Comparison of ENCODE assay signal across 8 cellular contexts in genomic region chr3:179653106-179653776, GRCh38. TPM values are rescaled to one million over a fixed set of nuclear protein-coding genes. Genes with fewer than 3 reads are reported as not detected.
DNase-seq lines count a peak whose midpoint lies in the region; ATAC-seq, FAIRE-seq and TF ChIP-seq lines count a peak whose summit lies in the region.

No MANE protein-coding gene starts in this region.

- intact Hi-C loops in IMR-90 (cut with micrococcal nuclease): loop anchor here (5.0 kb wide), 1 partner anchor 59 kb away; no protein-coding TSS in a partner anchor
- intact Hi-C loops in activated T-helper 2 cell treated with anti-CD3 and anti-CD28 coated beads, Interferon-gamma antibody, Interleukin-2, Interleukin-4, amounts not matched to agents 10 μg/mL and 5 μg/mL and 100 μg/mL, durations not matched to agents 14 hours and 24 hours and 36 hours (cut with micrococcal nuclease): loop anchor here (1.0 to 10.0 kb wide), 8 partner anchors 44 to 1259 kb away; partner anchors contain the start of genes FXR1, MFN1, MRPL47 and NDUFB5

- H3K36me3 Mint-ChIP-seq in activated T-helper 2 cell treated with anti-CD3 and anti-CD28 coated beads, Interferon-gamma antibody, Interleukin-2, Interleukin-4, amounts not matched to agents 10 μg/mL and 5 μg/mL and 100 μg/mL, durations not matched to agents 14 hours and 24 hours and 36 hours (ENCODE audit: low read depth): peaks cover 5% of the 10 kb centered on the region
- H3K36me3 Mint-ChIP-seq in natural killer cell treated with Interleukin-12 subunit alpha and Interleukin-12 subunit beta and Interleukin-15 and Interleukin-18, amount 100 ng/mL, for 72 hours: peaks cover 4% of the 10 kb centered on the region

- no peak overlapping the region for H2BK15ac ChIP-seq in IMR-90 (ENCODE audit: low read depth, low read length)

- peak overlapping the region; percentile 81 for H3K4me3 ChIP-seq in DOHH2 (ENCODE audit: low read length)
- H3K4me3 ChIP-seq in IMR-90 (ENCODE audit: insufficient read depth, low read depth, low read length): peak overlapping the region; percentile 94

- no peaks in the 10 kb centered on the region for H3K27me3 ChIP-seq in DOHH2 (ENCODE audit: control insufficient read depth, low read length)
- no peaks in the 10 kb centered on the region for H3K27me3 ChIP-seq in IMR-90 (ENCODE audit: control insufficient read depth, insufficient read depth, low read length)

- no peak for FAIRE-seq in RCC 7860 (lab: Jason Lieb, UNC)

- H3K14ac ChIP-seq in IMR-90 (replicated peaks; ENCODE audit: low read depth, low read length): peak overlapping the region; percentile 89

- H2AK9ac ChIP-seq in IMR-90 (replicated peaks; ENCODE audit: low read depth, low read length, poor library complexity): peak overlapping the region; percentile 87

- H3K4me1 ChIP-seq in DOHH2 (ENCODE audit: control insufficient read depth, low read length) (peaks cover 40% of the 10 kb centered on the region), IMR-90 (ENCODE audit: control insufficient read depth, insufficient read depth, low read length) (no peaks in the 10 kb centered on the region)

- TF ChIP-seq RAD21 in IMR-90 (IDR thresholded peaks at IDR 0.05; ENCODE audit: low read length): peak; percentile 35; the same call in 1 of the 2 replicates

- peak overlapping the region; percentile 62; the same call in 1 of the 2 replicates for H3K18ac ChIP-seq in IMR-90 (ENCODE audit: low read depth, low read length)

- H3K9me1 ChIP-seq in IMR-90 (ENCODE audit: insufficient read depth, low read length): peaks cover 7% of the 10 kb centered on the region

- H3K36me3 ChIP-seq in DOHH2 (ENCODE audit: control insufficient read depth, low read length): peaks cover 25% of the 10 kb centered on the region
- H3K36me3 ChIP-seq in IMR-90 (ENCODE audit: control insufficient read depth, insufficient read depth, low read length): no peaks in the 10 kb centered on the region

- 0% methylated on average over 40 of the region's 74 CpGs; no CpG with 5 or more reads in 1 of the 2 experiments for WGBS in IMR-90 (ENCODE audit: extremely low coverage in 2 of 2, insufficient read length in 1 of 2), 2 experiments

- POLR2A ChIA-PET in IMR-90 (lab: Charles Lee; ENCODE audit: unreplicated experiment): interaction anchor here (1.2 kb wide), 1 partner anchor 9 kb away, joined by 3 read pairs; no protein-coding TSS in a partner anchor

- peaks cover 12% of the 10 kb centered on the region for H3F3A ChIP-seq in DOHH2 (ENCODE audit: control insufficient read depth, insufficient read depth)

- peak overlapping the region; percentile 79 for H2AK5ac ChIP-seq in IMR-90 (ENCODE audit: low read depth, low read length)

- H3K9me2 ChIP-seq in DOHH2 (replicated peaks; ENCODE audit: control insufficient read depth, low read length): no peaks in the 10 kb centered on the region

- H4K8ac ChIP-seq in IMR-90 (ENCODE audit: low read depth in 2 of 2, low read length in 2 of 2): peak overlapping the region in 1 of 2 experiments; percentile 80; a peak in 3 of 4 replicates

- peak overlapping the region; percentile 99 for H2AFZ ChIP-seq in IMR-90 (replicated peaks; ENCODE audit: low read length, poor library complexity)

- H3K9me3 ChIP-seq in DOHH2 (ENCODE audit: control insufficient read depth, insufficient read depth, low read length) (no peaks in the 10 kb centered on the region), IMR-90 (ENCODE audit: control insufficient read depth, insufficient read depth, low read length) (no peaks in the 10 kb centered on the region)

- peaks cover 51% of the 10 kb centered on the region for H3K79me2 ChIP-seq in DOHH2 (ENCODE audit: control insufficient read depth, low read length)

- peak overlapping the region; percentile 83 for H3K27ac Mint-ChIP-seq in activated T-helper 2 cell treated with anti-CD3 and anti-CD28 coated beads, Interferon-gamma antibody, Interleukin-2, Interleukin-4, amounts not matched to agents 10 μg/mL and 5 μg/mL and 100 μg/mL, durations not matched to agents 14 hours and 24 hours and 36 hours
- H3K27ac Mint-ChIP-seq in natural killer cell treated with Interleukin-12 subunit alpha and Interleukin-12 subunit beta and Interleukin-15 and Interleukin-18, amount 100 ng/mL, for 72 hours: peak overlapping the region; percentile 76 to 86

- no TSS peak for BruUV-seq in IMR-90 (replicated peaks; lab: Mats Ljungman, UMichigan)

- TF ChIP-seq POLR2A in IMR-90 (IDR thresholded peaks at IDR 0.05; ENCODE audit: low read depth, low read length): no peak; the same call in 1 of the 2 replicates

- peak overlapping the region; percentile 94 for H3K4me3 Mint-ChIP-seq in activated T-helper 2 cell treated with anti-CD3 and anti-CD28 coated beads, Interferon-gamma antibody, Interleukin-2, Interleukin-4, amounts not matched to agents 10 μg/mL and 5 μg/mL and 100 μg/mL, durations not matched to agents 14 hours and 24 hours and 36 hours (ENCODE audit: low read depth)
- H3K4me3 Mint-ChIP-seq in natural killer cell treated with Interleukin-12 subunit alpha and Interleukin-12 subunit beta and Interleukin-15 and Interleukin-18, amount 100 ng/mL, for 72 hours: peak overlapping the region; percentile 84

- peak overlapping the region; percentile 85 for H3K4ac ChIP-seq in IMR-90 (ENCODE audit: low read depth, low read length)

- DNase-seq in IMR-90: peak; percentile 82
- DNase-seq in RCC 7860 (ENCODE audit: low spot score): peak; percentile 56
- DNase-seq in activated T-helper 2 cell treated with anti-CD3 and anti-CD28 coated beads, Interferon-gamma antibody, Interleukin-2, Interleukin-4, amounts not matched to agents 10 μg/mL and 5 μg/mL and 100 μg/mL, durations not matched to agents 14 hours and 24 hours and 36 hours (ENCODE audit: low spot score): peak; percentile 58
- peak; percentile 71 for DNase-seq in fibroblast of peridontal ligament (ENCODE audit: extremely low read depth)
- peak; percentile 66 for DNase-seq in natural killer cell treated with Interleukin-12 subunit alpha and Interleukin-12 subunit beta and Interleukin-15 and Interleukin-18, amount 100 ng/mL, for 72 hours (ENCODE audit: low spot score)
- DNase-seq in stimulated activated naive CD8-positive, alpha-beta T cell treated with anti-CD3 and anti-CD28 coated beads, Interleukin-15, Interleukin-2, amounts not matched to agents 100 U/mL and 50 U/mL, for 24 hours: peak; percentile 67

- H3K79me1 ChIP-seq in IMR-90 (ENCODE audit: low read depth in 1 of 2, low read length in 2 of 2): peaks cover 22 to 41% of the 10 kb centered on the region in 2 experiments

- H3K27ac ChIP-seq in DOHH2 (ENCODE audit: low read depth, low read length) (peak overlapping the region; percentile 87), IMR-90 (ENCODE audit: insufficient read depth, low read length) (peak overlapping the region; percentile 91)

- peaks cover 26% of the 10 kb centered on the region for H3K4me1 Mint-ChIP-seq in activated T-helper 2 cell treated with anti-CD3 and anti-CD28 coated beads, Interferon-gamma antibody, Interleukin-2, Interleukin-4, amounts not matched to agents 10 μg/mL and 5 μg/mL and 100 μg/mL, durations not matched to agents 14 hours and 24 hours and 36 hours (ENCODE audit: low read depth)
- peaks cover 25 to 26% of the 10 kb centered on the region in 2 donors for H3K4me1 Mint-ChIP-seq in natural killer cell treated with Interleukin-12 subunit alpha and Interleukin-12 subunit beta and Interleukin-15 and Interleukin-18, amount 100 ng/mL, for 72 hours (ENCODE audit: low read depth in 2 of 2)

- no peaks in the 10 kb centered on the region for H3K9me3 Mint-ChIP-seq in activated T-helper 2 cell treated with anti-CD3 and anti-CD28 coated beads, Interferon-gamma antibody, Interleukin-2, Interleukin-4, amounts not matched to agents 10 μg/mL and 5 μg/mL and 100 μg/mL, durations not matched to agents 14 hours and 24 hours and 36 hours
- H3K9me3 Mint-ChIP-seq in natural killer cell treated with Interleukin-12 subunit alpha and Interleukin-12 subunit beta and Interleukin-15 and Interleukin-18, amount 100 ng/mL, for 72 hours: no peaks in the 10 kb centered on the region

- ATAC-seq in GM21576 (IDR thresholded peaks at IDR 0.05; ENCODE audit: unreplicated experiment) (peak; percentile 60), IMR-90 (ENCODE audit: low read depth) (peak; percentile 73)
- ATAC-seq in natural killer cell treated with Interleukin-12 subunit alpha and Interleukin-12 subunit beta and Interleukin-15 and Interleukin-18, amount 100 ng/mL, for 72 hours: peak; percentile 77 to 81
- peak; percentile 72 for ATAC-seq in stimulated activated naive CD8-positive, alpha-beta T cell treated with anti-CD3 and anti-CD28 coated beads, Interleukin-15, Interleukin-2, amounts not matched to agents 100 U/mL and 50 U/mL, for 24 hours

- peak overlapping the region; percentile 80 for H4K91ac ChIP-seq in IMR-90 (ENCODE audit: insufficient read depth, low read depth, low read length)

- peak overlapping the region; percentile 92 for H3K23ac ChIP-seq in IMR-90 (ENCODE audit: low read depth, low read length)

- H4K20me1 ChIP-seq in DOHH2 (ENCODE audit: control insufficient read depth, insufficient read depth, low read depth, low read length): peaks cover 5% of the 10 kb centered on the region; the same call in 1 of the 2 replicates
- H4K20me1 ChIP-seq in IMR-90 (ENCODE audit: insufficient read depth, low read length): peaks cover 22% of the 10 kb centered on the region

- in situ Hi-C loops in IMR-90 (cut with MboI; ENCODE audit: low sequenced_read_pairs): no loop called here

- peak overlapping the region; percentile 71 for H3K4me2 ChIP-seq in DOHH2 (ENCODE audit: low read length)
- peak overlapping the region; percentile 61 for H3K4me2 ChIP-seq in IMR-90 (ENCODE audit: low read depth, low read length)

- H3K56ac ChIP-seq in IMR-90 (ENCODE audit: extremely low read depth, insufficient read depth, low read length): peak overlapping the region; percentile 84

- H2BK20ac ChIP-seq in IMR-90 (ENCODE audit: low read depth, low read length): no peak overlapping the region

- CTCF ChIA-PET in IMR-90 (lab: Yijun Ruan, JAX): interaction anchor here (0.7 kb wide), 1 partner anchor 410 kb away, joined by 6 read pairs; no protein-coding TSS in a partner anchor

- no peak overlapping the region for H4K5ac ChIP-seq in IMR-90 (ENCODE audit: low read depth, low read length)

- dilution Hi-C loops in IMR-90 (cut with HindIII; ENCODE audit: low sequenced_read_pairs, unreplicated experiment): no loop called here

- peak overlapping the region; percentile 88 for H3K9ac ChIP-seq in IMR-90 (ENCODE audit: low read depth, low read length)

- H2BK5ac ChIP-seq in IMR-90 (ENCODE audit: low read depth, low read length, poor library complexity, severe bottlenecking): peak overlapping the region; percentile 76

- peaks cover 10% of the 10 kb centered on the region for H3K27me3 Mint-ChIP-seq in activated T-helper 2 cell treated with anti-CD3 and anti-CD28 coated beads, Interferon-gamma antibody, Interleukin-2, Interleukin-4, amounts not matched to agents 10 μg/mL and 5 μg/mL and 100 μg/mL, durations not matched to agents 14 hours and 24 hours and 36 hours (ENCODE audit: low read depth)
- H3K27me3 Mint-ChIP-seq in natural killer cell treated with Interleukin-12 subunit alpha and Interleukin-12 subunit beta and Interleukin-15 and Interleukin-18, amount 100 ng/mL, for 72 hours: peaks cover 4 to 18% of the 10 kb centered on the region in 2 donors

- H2BK120ac ChIP-seq in IMR-90 (ENCODE audit: low read depth, low read length): peak overlapping the region; percentile 73

- TF ChIP-seq CTCF in DOHH2 (IDR thresholded peaks at IDR 0.05; ENCODE audit: low read depth, low read length, poor library complexity, severe bottlenecking): no peak
- TF ChIP-seq CTCF in IMR-90 (conservative IDR thresholded peaks at IDR 0.05; ENCODE audit: low read depth, low read length): peak; percentile 24; the same call in 1 of the 2 replicates

RNA-seq across cellular contexts. Expression of gene USP13, which starts 0.4 kb away (rescaled TPM):
- total RNA-seq in IMR-90 (2012; rRNA removed): 16.1 and 18.1 TPM in 2 replicates
- polyA plus RNA-seq in IMR-90 (2012; rRNA removed): 8.4 and 9.2 TPM in 2 replicates
- polyA plus RNA-seq in IMR-90 (2012; cell fraction: cytosol; rRNA removed): 2.4 and 4.5 TPM in 2 replicates
- polyA plus RNA-seq in IMR-90 (2012; cell fraction: nucleus; rRNA removed; ENCODE audit: low replicate concordance): 1.5 and 6.2 TPM in 2 replicates
- 16.4 and 17.0 TPM in 2 replicates for total RNA-seq in activated T-helper 2 cell treated with anti-CD3 and anti-CD28 coated beads, Interferon-gamma antibody, Interleukin-2, Interleukin-4, amounts not matched to agents 10 μg/mL and 5 μg/mL and 100 μg/mL, durations not matched to agents 14 hours and 24 hours and 36 hours
- total RNA-seq in natural killer cell treated with Interleukin-12 subunit alpha and Interleukin-12 subunit beta and Interleukin-15 and Interleukin-18, amount 100 ng/mL, for 72 hours: 10 to 100 TPM in 1 of 2 donors, 1 to 10 TPM in 1; 6.6 to 14.0 TPM

RNA-seq across cellular contexts. Expression of gene NDUFB5, which starts 48.6 kb away (rescaled TPM):
- total RNA-seq in IMR-90 (2012; rRNA removed): 17.2 and 40.0 TPM in 2 replicates
- 22.6 and 29.3 TPM in 2 replicates for polyA plus RNA-seq in IMR-90 (2012; rRNA removed)
- 5.9 and 9.1 TPM in 2 replicates for polyA plus RNA-seq in IMR-90 (2012; cell fraction: cytosol; rRNA removed)
- polyA plus RNA-seq in IMR-90 (2012; cell fraction: nucleus; rRNA removed; ENCODE audit: low replicate concordance): 2.1 and 18.2 TPM in 2 replicates
- 90.3 and 91.6 TPM in 2 replicates for total RNA-seq in activated T-helper 2 cell treated with anti-CD3 and anti-CD28 coated beads, Interferon-gamma antibody, Interleukin-2, Interleukin-4, amounts not matched to agents 10 μg/mL and 5 μg/mL and 100 μg/mL, durations not matched to agents 14 hours and 24 hours and 36 hours
- 10 to 100 TPM; 63.7 to 69.3 TPM for total RNA-seq in natural killer cell treated with Interleukin-12 subunit alpha and Interleukin-12 subunit beta and Interleukin-15 and Interleukin-18, amount 100 ng/mL, for 72 hours

RNA-seq across cellular contexts. Expression of gene MRPL47, which starts 48.8 kb away (rescaled TPM):
- total RNA-seq in IMR-90 (2012; rRNA removed): 41.4 and 47.2 TPM in 2 replicates
- polyA plus RNA-seq in IMR-90 (2012; rRNA removed): 43.3 and 43.7 TPM in 2 replicates
- polyA plus RNA-seq in IMR-90 (2012; cell fraction: cytosol; rRNA removed): 6.6 and 12.2 TPM in 2 replicates
- 1.0 and 16.5 TPM in 2 replicates for polyA plus RNA-seq in IMR-90 (2012; cell fraction: nucleus; rRNA removed; ENCODE audit: low replicate concordance)
- total RNA-seq in activated T-helper 2 cell treated with anti-CD3 and anti-CD28 coated beads, Interferon-gamma antibody, Interleukin-2, Interleukin-4, amounts not matched to agents 10 μg/mL and 5 μg/mL and 100 μg/mL, durations not matched to agents 14 hours and 24 hours and 36 hours: 61.2 and 64.4 TPM in 2 replicates
- 10 to 100 TPM; 38.8 to 42.7 TPM for total RNA-seq in natural killer cell treated with Interleukin-12 subunit alpha and Interleukin-12 subunit beta and Interleukin-15 and Interleukin-18, amount 100 ng/mL, for 72 hours

Comparison
In these comparisons a context has a peak if more than half of its experiments do, and no peak if none do; other contexts are left out.
1. Peak in every context shown above with its lines: DNase-seq, ATAC-seq, H3K4me3 ChIP-seq and H3K27ac ChIP-seq.